Comparison of ENCODE assay signal across 13 cellular contexts in genomic region chr2:105872142-105872728, GRCh38.
DNase-seq lines count a peak whose midpoint lies in the region; ATAC-seq, FAIRE-seq and TF ChIP-seq lines count a peak whose summit lies in the region.
"Had no signal": no experiment of that assay in that cellular context is flagged by ENCODE, and none has a peak within 500 bp of the region (broad histone marks: within the 10 kb centered on the region; RNA-seq: fewer than 3 reads in every experiment).

No MANE protein-coding gene starts in this region.

- peaks cover 27% of the 10 kb centered on the region for H3K4me1 ChIP-seq in GM12878 (ENCODE audit: control insufficient read depth, insufficient read depth, low read length)
- peaks cover 40 to 57% (median 54%) of the 10 kb centered on the region in 3 donors for H3K4me1 ChIP-seq in skeletal muscle tissue (ENCODE audit: control insufficient read depth in 3 of 3, insufficient read depth in 3 of 3, low read length in 3 of 3)

- H3K27ac ChIP-seq in GM12878 (ENCODE audit: control insufficient read depth, insufficient read depth) (peak overlapping the region; percentile 63), skeletal muscle tissue (ENCODE audit: low read depth, low read length) (peak overlapping the region; percentile 58)
- H3K27ac ChIP-seq: tibial artery had no signal

- intact Hi-C loops in GM12878 (cut with micrococcal nuclease; ENCODE audit: unreplicated experiment), result loop anchor here (5.0 kb wide), 2 partner anchors 75 to 125 kb away; no protein-coding TSS in a partner anchor

- no peak for TF ChIP-seq EP300 in GM12878 (IDR thresholded peaks at IDR 0.05; ENCODE audit: borderline replicate concordance in 1 of 2, control insufficient read depth in 1 of 2, low read depth in 2 of 2, low read length in 2 of 2)

- SMC1A ChIA-PET in GM12878 (lab: Charles Lee; ENCODE audit: uncharacterized antibody, unreplicated experiment), result interaction anchor here (1.9 kb wide), 1 partner anchor 68 kb away, joined by 5 read pairs; no protein-coding TSS in a partner anchor

- H3K36me3 ChIP-seq in GM12878 (ENCODE audit: control insufficient read depth in 2 of 2, insufficient read depth in 2 of 2, low read length in 1 of 2) (peaks cover 0 to 3% of the 10 kb centered on the region in 2 experiments; a peak in 3 of 4 replicates), skeletal muscle tissue (ENCODE audit: control insufficient read depth in 3 of 3, insufficient read depth in 3 of 3, low read length in 3 of 3) (peaks cover 0 to 2% (median 2%) of the 10 kb centered on the region in 3 donors)
- H3K36me3 ChIP-seq: tibial artery had no signal

- no peak for FAIRE-seq in GM12878 (lab: Jason Lieb, UNC)
- FAIRE-seq: bronchial epithelial cell had no signal

- peaks cover 59% of the 10 kb centered on the region for H3K4me1 Mint-ChIP-seq in activated CD8-positive, alpha-beta memory T cell treated with anti-CD3 and anti-CD28 coated beads, Interleukin-2, amount 10 ng/mL, durations not matched to agents 7 days and 5 days

- no peak for TF ChIP-seq POLR2A in GM12878 (IDR thresholded peaks at IDR 0.05; ENCODE audit: low read depth, low read length)

- POLR2A ChIA-PET in GM12878 (lab: Charles Lee), result interaction anchor here (0.6 kb wide), 1 partner anchor 199 kb away, joined by 4 read pairs; no protein-coding TSS in a partner anchor

- peak; percentile 68 for ATAC-seq in activated CD8-positive, alpha-beta memory T cell treated with anti-CD3 and anti-CD28 coated beads, Interleukin-2, amount 10 ng/mL, durations not matched to agents 7 days and 5 days
- ATAC-seq in GM19468 (IDR thresholded peaks at IDR 0.05; ENCODE audit: extremely low read depth, unreplicated experiment), result peak; percentile 20
- peak; percentile 6; the same call in 1 of the 3 replicates for ATAC-seq in GM12878
- no peak for ATAC-seq in HG02973 (IDR thresholded peaks at IDR 0.05; ENCODE audit: unreplicated experiment)

- H3K4me2 ChIP-seq in GM12878 (ENCODE audit: control insufficient read depth, insufficient read depth), result peak overlapping the region; percentile 4; the same call in 1 of the 2 replicates

- H3K9me3 ChIP-seq in GM12878 (replicated peaks; ENCODE audit: control insufficient read depth, insufficient read depth, low read length) (no peaks in the 10 kb centered on the region), skeletal muscle tissue (ENCODE audit: control insufficient read depth in 3 of 3, low read length in 3 of 3) (no peaks in the 10 kb centered on the region)
- H3K9me3 ChIP-seq: tibial artery had no signal

- no peaks in the 10 kb centered on the region for H3K27me3 ChIP-seq in GM12878 (replicated peaks in 1 of 2; ENCODE audit: control insufficient read depth in 2 of 2, insufficient read depth in 2 of 2, low read length in 1 of 2)
- H3K27me3 ChIP-seq in skeletal muscle tissue (ENCODE audit: control insufficient read depth in 3 of 3, insufficient read depth in 3 of 3, low read length in 3 of 3), result no peaks in the 10 kb centered on the region
- H3K27me3 ChIP-seq: tibial artery had no signal

- peaks cover 19% of the 10 kb centered on the region for H3K79me2 ChIP-seq in GM12878 (ENCODE audit: control insufficient read depth, insufficient read depth, low read length)

- RAD21 ChIA-PET in GM12878 (lab: Charles Lee; ENCODE audit: unreplicated experiment), result interaction anchor here (0.9 to 2.2 kb wide), 3 partner anchors 9 to 74 kb away, joined by 3 to 9 read pairs (median 3); no protein-coding TSS in a partner anchor

- no peak overlapping the region for H2AFZ ChIP-seq in GM12878 (ENCODE audit: control insufficient read depth, low read depth, low read length)

- BruUV-seq in GM12878 (replicated peaks; lab: Mats Ljungman, UMichigan), result no TSS peak

- in situ Hi-C loops in GM12878 (cut with MboI), result no loop called here

- H3K27me3 Mint-ChIP-seq in activated CD8-positive, alpha-beta memory T cell treated with anti-CD3 and anti-CD28 coated beads, Interleukin-2, amount 10 ng/mL, durations not matched to agents 7 days and 5 days, result no peaks in the 10 kb centered on the region

- TF ChIP-seq RAD21 in GM12878 (IDR thresholded peaks at IDR 0.05; ENCODE audit: insufficient read depth, low read depth, low read length), result no peak

- H3K9ac ChIP-seq in GM12878 (ENCODE audit: control insufficient read depth, insufficient read depth, low read length) (no peak overlapping the region), skeletal muscle tissue (ENCODE audit: low read depth in 1 of 3, low read length in 3 of 3) (peak overlapping the region in 1 of 3 donors; percentile 54)

- peak overlapping the region; percentile 68 for H3K27ac Mint-ChIP-seq in activated CD8-positive, alpha-beta memory T cell treated with anti-CD3 and anti-CD28 coated beads, Interleukin-2, amount 10 ng/mL, durations not matched to agents 7 days and 5 days

- H3K4me3 Mint-ChIP-seq in activated CD8-positive, alpha-beta memory T cell treated with anti-CD3 and anti-CD28 coated beads, Interleukin-2, amount 10 ng/mL, durations not matched to agents 7 days and 5 days, result no peak overlapping the region

- TF ChIP-seq CTCF in GM12878 (IDR thresholded peaks at IDR 0.05 in 2 of 3, conservative IDR thresholded peaks at IDR 0.05 in 1 of 3; ENCODE audit: control insufficient read depth in 2 of 3, extremely low read depth in 1 of 3, insufficient read depth in 1 of 3, low read depth in 3 of 3, low read length in 3 of 3), result no peak

- CTCF ChIA-PET in activated CD8-positive, alpha-beta memory T cell treated with anti-CD3 and anti-CD28 coated beads, Interleukin-2, amount 10 ng/mL, durations not matched to agents 7 days and 5 days (lab: Charles Lee), result interaction anchor here (1.3 kb wide), 1 partner anchor 73 kb away, joined by 3 read pairs; no protein-coding TSS in a partner anchor
- CTCF ChIA-PET in GM12878 (lab: Yijun Ruan, JAX), result no interaction called here

- 31% methylated on average over 14 of the region's 14 CpGs for WGBS in GM12878 (ENCODE audit: insufficient coverage, insufficient replicate concordance, low lambda C conversion rate, missing lambda C conversion rate)

- peaks cover 25% of the 10 kb centered on the region for H3K36me3 Mint-ChIP-seq in activated CD8-positive, alpha-beta memory T cell treated with anti-CD3 and anti-CD28 coated beads, Interleukin-2, amount 10 ng/mL, durations not matched to agents 7 days and 5 days

- H4K20me1 ChIP-seq in GM12878 (ENCODE audit: control insufficient read depth, insufficient read depth), result no peaks in the 10 kb centered on the region

- H3K4me3 ChIP-seq in GM12878, result no peak overlapping the region
- peak overlapping the region in 1 of 3 donors; percentile 14 for H3K4me3 ChIP-seq in skeletal muscle tissue (ENCODE audit: low read length in 3 of 3)
- H3K4me3 ChIP-seq: tibial artery had no signal

- peak; percentile 57 for DNase-seq in activated CD8-positive, alpha-beta memory T cell treated with anti-CD3 and anti-CD28 coated beads, Interleukin-2, amount 10 ng/mL, durations not matched to agents 7 days and 5 days
- no peak for DNase-seq in activated CD8-positive, alpha-beta memory T cell treated with anti-CD3 and anti-CD28 coated beads, Interleukin-2, amount 50 U/mL, for 48 hours
- DNase-seq in GM12878 (ENCODE audit: low read depth, low spot score) (no peak), NCI-H2227 treated with DMSO at 0.1 percent for 48 hours (lab: John Stamatoyannopoulos, UW) (no peak), HuH-7.5 (ENCODE audit: low spot score) (no peak)
- DNase-seq: DMS153, MM.1S, retina, tibial artery had no signal

- H3K9me3 Mint-ChIP-seq in activated CD8-positive, alpha-beta memory T cell treated with anti-CD3 and anti-CD28 coated beads, Interleukin-2, amount 10 ng/mL, durations not matched to agents 7 days and 5 days (ENCODE audit: low read depth), result no peaks in the 10 kb centered on the region

TF ChIP-seq in GM12878, 131 proteins besides CTCF, POLR2A, EP300 and RAD21 (continues in another document):
- TF ChIP-seq BRCA1 (IDR thresholded peaks at IDR 0.05; ENCODE audit: low read depth, low read length) (no peak), MYB (IDR thresholded peaks at IDR 0.05; ENCODE audit: borderline replicate concordance, low read depth, low read length) (no peak), STAT3 (IDR thresholded peaks at IDR 0.05; ENCODE audit: low read depth, low read length) (no peak), RFX5 (IDR thresholded peaks at IDR 0.05; ENCODE audit: low read depth, low read length) (no peak), ZNF384 (IDR thresholded peaks at IDR 0.05; ENCODE audit: borderline replicate concordance, low read depth, low read length) (no peak), SPI1 (IDR thresholded peaks at IDR 0.05; ENCODE audit: borderline replicate concordance, insufficient read depth, low read depth, low read length) (no peak), SUZ12 (IDR thresholded peaks at IDR 0.05; ENCODE audit: unreplicated experiment) (no peak), SIN3A (IDR thresholded peaks at IDR 0.05; ENCODE audit: low read depth, low read length) (no peak), SREBF2 (IDR thresholded peaks at IDR 0.05; ENCODE audit: low read length) (no peak), EZH2 (IDR thresholded peaks at IDR 0.05; ENCODE audit: borderline replicate concordance, control insufficient read depth, low read depth, low read length) (no peak), RUNX3 (IDR thresholded peaks at IDR 0.05; ENCODE audit: low read length) (no peak), JUNB (IDR thresholded peaks at IDR 0.05) (no peak)
- TF ChIP-seq, protein P1, sequence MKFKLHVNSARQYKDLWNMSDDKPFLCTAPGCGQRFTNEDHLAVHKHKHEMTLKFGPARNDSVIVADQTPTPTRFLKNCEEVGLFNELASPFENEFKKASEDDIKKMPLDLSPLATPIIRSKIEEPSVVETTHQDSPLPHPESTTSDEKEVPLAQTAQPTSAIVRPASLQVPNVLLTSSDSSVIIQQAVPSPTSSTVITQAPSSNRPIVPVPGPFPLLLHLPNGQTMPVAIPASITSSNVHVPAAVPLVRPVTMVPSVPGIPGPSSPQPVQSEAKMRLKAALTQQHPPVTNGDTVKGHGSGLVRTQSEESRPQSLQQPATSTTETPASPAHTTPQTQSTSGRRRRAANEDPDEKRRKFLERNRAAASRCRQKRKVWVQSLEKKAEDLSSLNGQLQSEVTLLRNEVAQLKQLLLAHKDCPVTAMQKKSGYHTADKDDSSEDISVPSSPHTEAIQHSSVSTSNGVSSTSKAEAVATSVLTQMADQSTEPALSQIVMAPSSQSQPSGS (IDR thresholded peaks at IDR 0.05; ENCODE audit: low read length), result no peak
